ENCODE assay signal across 1 cellular context in the genomic region with DNA sequence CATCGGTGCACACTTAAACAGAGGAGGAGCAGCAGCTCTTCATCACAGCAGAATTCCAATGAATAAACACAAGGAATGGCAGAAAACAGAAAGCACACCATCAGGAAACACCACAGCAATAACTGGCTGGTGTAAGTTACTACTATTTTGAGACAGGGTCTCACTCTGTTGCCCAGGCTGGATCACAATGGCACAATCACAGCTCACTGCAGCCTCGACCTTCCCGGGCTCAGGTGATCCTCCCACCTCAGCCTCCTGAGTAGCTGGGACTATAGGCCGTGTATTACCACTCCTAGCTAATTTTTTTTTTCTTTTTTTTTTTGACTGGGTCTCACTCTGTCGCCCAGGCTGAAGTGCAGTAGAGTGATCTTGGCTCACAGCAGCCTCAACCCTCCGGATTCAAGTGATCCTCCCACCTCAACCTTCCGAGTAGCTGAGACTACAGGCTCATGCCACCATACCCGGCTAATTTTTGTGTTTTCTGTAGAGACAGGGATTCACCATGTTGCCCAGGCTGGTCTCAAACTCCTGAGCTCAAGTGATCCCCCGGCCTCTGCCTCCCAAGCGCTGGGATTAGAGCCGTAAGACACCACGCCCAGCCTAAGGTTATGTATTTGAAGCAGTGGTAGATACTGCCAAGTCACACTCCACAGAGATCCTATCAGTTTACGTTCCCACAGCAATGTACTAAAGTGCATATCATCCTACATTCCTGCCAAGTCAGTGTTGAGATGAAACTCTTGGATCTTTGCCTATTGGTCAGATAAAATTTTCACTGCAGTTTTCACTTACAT.
A peak's percentile ranks its signal among the peaks of the same experiment; 100 is the strongest.
TF ChIP-seq lines count a peak whose summit lies in the region.

No MANE protein-coding gene starts in this region.

TF ChIP-seq in HepG2, 621 proteins besides CTCF, POLR2A, EP300 and RAD21 (continued from another document and continues in another):
- TF ChIP-seq, protein P1, sequence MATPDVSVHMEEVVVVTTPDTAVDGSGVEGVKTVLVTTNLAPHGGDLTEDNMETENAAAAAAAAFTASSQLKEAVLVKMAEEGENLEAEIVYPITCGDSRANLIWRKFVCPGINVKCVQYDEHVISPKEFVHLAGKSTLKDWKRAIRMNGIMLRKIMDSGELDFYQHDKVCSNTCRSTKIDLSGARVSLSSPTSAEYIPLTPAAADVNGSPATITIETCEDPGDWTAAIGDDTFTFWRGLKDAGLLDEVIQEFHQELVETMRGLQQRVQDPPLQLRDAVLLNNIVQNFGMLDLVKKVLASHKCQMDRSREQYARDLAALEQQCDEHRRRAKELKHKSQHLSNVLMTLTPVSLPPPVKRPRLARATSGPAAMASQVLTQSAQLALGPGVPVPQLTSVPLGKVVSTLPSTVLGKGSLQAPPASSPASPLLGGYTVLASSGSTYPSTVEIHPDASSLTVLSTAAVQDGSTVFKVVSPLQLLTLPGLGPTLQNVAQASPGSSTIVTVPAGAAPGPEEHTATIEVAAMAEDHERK (CRISPR knock-in tag; IDR thresholded peaks at IDR 0.05; ENCODE audit: low read depth) = no peak
- no peak for TF ChIP-seq ARNT2 (CRISPR knock-in tag; IDR thresholded peaks at IDR 0.05; ENCODE audit: low read depth)
- no peak for TF ChIP-seq NFIB (CRISPR knock-in tag; IDR thresholded peaks at IDR 0.05; ENCODE audit: borderline replicate concordance)
- no peak for TF ChIP-seq AGO2 (optimal IDR thresholded peaks at IDR 0.05; ENCODE audit: low read depth, low read length)
- TF ChIP-seq TBL1XR1 (IDR thresholded peaks at IDR 0.05; ENCODE audit: borderline replicate concordance, low read length, partially characterized antibody) = no peak
- TF ChIP-seq HNRNPK (IDR thresholded peaks at IDR 0.05; ENCODE audit: low read depth, low read length, poor library complexity, severe bottlenecking) = no peak
- TF ChIP-seq ZFP90 (CRISPR knock-in tag; IDR thresholded peaks at IDR 0.05; ENCODE audit: borderline replicate concordance) = no peak
- no peak for TF ChIP-seq ZNF253 (CRISPR knock-in tag; IDR thresholded peaks at IDR 0.05; ENCODE audit: borderline replicate concordance)
- TF ChIP-seq BCL6 (CRISPR knock-in tag; IDR thresholded peaks at IDR 0.05) = 0 out of 2 replicates have a peak, but pooled peaks have one; percentile 7
- no peak for TF ChIP-seq GATAD2A (CRISPR knock-in tag; IDR thresholded peaks at IDR 0.05)
- no peak for TF ChIP-seq NR1H2 (CRISPR knock-in tag; IDR thresholded peaks at IDR 0.05; ENCODE audit: borderline replicate concordance, low read depth)
- no peak for TF ChIP-seq KDM5A (IDR thresholded peaks at IDR 0.05; ENCODE audit: borderline replicate concordance, low read length)
- TF ChIP-seq, protein P2, sequence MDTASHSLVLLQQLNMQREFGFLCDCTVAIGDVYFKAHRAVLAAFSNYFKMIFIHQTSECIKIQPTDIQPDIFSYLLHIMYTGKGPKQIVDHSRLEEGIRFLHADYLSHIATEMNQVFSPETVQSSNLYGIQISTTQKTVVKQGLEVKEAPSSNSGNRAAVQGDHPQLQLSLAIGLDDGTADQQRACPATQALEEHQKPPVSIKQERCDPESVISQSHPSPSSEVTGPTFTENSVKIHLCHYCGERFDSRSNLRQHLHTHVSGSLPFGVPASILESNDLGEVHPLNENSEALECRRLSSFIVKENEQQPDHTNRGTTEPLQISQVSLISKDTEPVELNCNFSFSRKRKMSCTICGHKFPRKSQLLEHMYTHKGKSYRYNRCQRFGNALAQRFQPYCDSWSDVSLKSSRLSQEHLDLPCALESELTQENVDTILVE (CRISPR knock-in tag; IDR thresholded peaks at IDR 0.05) = 0 out of 2 replicates have a peak, but pooled peaks have one; percentile 28
- TF ChIP-seq, protein P3, sequence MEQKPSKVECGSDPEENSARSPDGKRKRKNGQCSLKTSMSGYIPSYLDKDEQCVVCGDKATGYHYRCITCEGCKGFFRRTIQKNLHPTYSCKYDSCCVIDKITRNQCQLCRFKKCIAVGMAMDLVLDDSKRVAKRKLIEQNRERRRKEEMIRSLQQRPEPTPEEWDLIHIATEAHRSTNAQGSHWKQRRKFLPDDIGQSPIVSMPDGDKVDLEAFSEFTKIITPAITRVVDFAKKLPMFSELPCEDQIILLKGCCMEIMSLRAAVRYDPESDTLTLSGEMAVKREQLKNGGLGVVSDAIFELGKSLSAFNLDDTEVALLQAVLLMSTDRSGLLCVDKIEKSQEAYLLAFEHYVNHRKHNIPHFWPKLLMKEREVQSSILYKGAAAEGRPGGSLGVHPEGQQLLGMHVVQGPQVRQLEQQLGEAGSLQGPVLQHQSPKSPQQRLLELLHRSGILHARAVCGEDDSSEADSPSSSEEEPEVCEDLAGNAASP (CRISPR knock-in tag; IDR thresholded peaks at IDR 0.05; ENCODE audit: borderline replicate concordance) = no peak
- TF ChIP-seq, protein P4, sequence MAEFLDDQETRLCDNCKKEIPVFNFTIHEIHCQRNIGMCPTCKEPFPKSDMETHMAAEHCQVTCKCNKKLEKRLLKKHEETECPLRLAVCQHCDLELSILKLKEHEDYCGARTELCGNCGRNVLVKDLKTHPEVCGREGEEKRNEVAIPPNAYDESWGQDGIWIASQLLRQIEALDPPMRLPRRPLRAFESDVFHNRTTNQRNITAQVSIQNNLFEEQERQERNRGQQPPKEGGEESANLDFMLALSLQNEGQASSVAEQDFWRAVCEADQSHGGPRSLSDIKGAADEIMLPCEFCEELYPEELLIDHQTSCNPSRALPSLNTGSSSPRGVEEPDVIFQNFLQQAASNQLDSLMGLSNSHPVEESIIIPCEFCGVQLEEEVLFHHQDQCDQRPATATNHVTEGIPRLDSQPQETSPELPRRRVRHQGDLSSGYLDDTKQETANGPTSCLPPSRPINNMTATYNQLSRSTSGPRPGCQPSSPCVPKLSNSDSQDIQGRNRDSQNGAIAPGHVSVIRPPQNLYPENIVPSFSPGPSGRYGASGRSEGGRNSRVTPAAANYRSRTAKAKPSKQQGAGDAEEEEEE (CRISPR knock-in tag; IDR thresholded peaks at IDR 0.05; ENCODE audit: borderline replicate concordance) = no peak
- TF ChIP-seq KDM2A (CRISPR knock-in tag; IDR thresholded peaks at IDR 0.05; ENCODE audit: borderline replicate concordance, low read depth) = no peak
- TF ChIP-seq, protein P5, sequence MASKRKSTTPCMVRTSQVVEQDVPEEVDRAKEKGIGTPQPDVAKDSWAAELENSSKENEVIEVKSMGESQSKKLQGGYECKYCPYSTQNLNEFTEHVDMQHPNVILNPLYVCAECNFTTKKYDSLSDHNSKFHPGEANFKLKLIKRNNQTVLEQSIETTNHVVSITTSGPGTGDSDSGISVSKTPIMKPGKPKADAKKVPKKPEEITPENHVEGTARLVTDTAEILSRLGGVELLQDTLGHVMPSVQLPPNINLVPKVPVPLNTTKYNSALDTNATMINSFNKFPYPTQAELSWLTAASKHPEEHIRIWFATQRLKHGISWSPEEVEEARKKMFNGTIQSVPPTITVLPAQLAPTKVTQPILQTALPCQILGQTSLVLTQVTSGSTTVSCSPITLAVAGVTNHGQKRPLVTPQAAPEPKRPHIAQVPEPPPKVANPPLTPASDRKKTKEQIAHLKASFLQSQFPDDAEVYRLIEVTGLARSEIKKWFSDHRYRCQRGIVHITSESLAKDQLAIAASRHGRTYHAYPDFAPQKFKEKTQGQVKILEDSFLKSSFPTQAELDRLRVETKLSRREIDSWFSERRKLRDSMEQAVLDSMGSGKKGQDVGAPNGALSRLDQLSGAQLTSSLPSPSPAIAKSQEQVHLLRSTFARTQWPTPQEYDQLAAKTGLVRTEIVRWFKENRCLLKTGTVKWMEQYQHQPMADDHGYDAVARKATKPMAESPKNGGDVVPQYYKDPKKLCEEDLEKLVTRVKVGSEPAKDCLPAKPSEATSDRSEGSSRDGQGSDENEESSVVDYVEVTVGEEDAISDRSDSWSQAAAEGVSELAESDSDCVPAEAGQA (IDR thresholded peaks at IDR 0.05; ENCODE audit: low read depth) = no peak
- TF ChIP-seq, protein P5 (CRISPR knock-in tag; IDR thresholded peaks at IDR 0.05; ENCODE audit: borderline replicate concordance) = no peak
- no peak for TF ChIP-seq MTA3 (CRISPR knock-in tag; IDR thresholded peaks at IDR 0.05)
- no peak for TF ChIP-seq SMARCC2 (IDR thresholded peaks at IDR 0.05)
- no peak for TF ChIP-seq ZNF883 (CRISPR knock-in tag; IDR thresholded peaks at IDR 0.05; ENCODE audit: not compliant biosample characterization)
- TF ChIP-seq ZNF616 (CRISPR knock-in tag; IDR thresholded peaks at IDR 0.05; ENCODE audit: low read depth) = no peak
- no peak for TF ChIP-seq ZIK1 (CRISPR knock-in tag; IDR thresholded peaks at IDR 0.05; ENCODE audit: borderline replicate concordance, low read depth)
- no peak for TF ChIP-seq ZNF432 (CRISPR knock-in tag; IDR thresholded peaks at IDR 0.05; ENCODE audit: borderline replicate concordance)
- TF ChIP-seq ZNF879 (CRISPR knock-in tag; IDR thresholded peaks at IDR 0.05) = no peak
- TF ChIP-seq, protein P6, sequence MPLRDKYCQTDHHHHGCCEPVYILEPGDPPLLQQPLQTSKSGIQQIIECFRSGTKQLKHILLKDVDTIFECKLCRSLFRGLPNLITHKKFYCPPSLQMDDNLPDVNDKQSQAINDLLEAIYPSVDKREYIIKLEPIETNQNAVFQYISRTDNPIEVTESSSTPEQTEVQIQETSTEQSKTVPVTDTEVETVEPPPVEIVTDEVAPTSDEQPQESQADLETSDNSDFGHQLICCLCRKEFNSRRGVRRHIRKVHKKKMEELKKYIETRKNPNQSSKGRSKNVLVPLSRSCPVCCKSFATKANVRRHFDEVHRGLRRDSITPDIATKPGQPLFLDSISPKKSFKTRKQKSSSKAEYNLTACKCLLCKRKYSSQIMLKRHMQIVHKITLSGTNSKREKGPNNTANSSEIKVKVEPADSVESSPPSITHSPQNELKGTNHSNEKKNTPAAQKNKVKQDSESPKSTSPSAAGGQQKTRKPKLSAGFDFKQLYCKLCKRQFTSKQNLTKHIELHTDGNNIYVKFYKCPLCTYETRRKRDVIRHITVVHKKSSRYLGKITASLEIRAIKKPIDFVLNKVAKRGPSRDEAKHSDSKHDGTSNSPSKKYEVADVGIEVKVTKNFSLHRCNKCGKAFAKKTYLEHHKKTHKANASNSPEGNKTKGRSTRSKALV (CRISPR knock-in tag; IDR thresholded peaks at IDR 0.05) = no peak
- TF ChIP-seq, protein P7, sequence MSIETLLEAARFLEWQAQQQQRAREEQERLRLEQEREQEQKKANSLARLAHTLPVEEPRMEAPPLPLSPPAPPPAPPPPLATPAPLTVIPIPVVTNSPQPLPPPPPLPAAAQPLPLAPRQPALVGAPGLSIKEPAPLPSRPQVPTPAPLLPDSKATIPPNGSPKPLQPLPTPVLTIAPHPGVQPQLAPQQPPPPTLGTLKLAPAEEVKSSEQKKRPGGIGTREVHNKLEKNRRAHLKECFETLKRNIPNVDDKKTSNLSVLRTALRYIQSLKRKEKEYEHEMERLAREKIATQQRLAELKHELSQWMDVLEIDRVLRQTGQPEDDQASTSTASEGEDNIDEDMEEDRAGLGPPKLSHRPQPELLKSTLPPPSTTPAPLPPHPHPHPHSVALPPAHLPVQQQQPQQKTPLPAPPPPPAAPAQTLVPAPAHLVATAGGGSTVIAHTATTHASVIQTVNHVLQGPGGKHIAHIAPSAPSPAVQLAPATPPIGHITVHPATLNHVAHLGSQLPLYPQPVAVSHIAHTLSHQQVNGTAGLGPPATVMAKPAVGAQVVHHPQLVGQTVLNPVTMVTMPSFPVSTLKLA (IDR thresholded peaks at IDR 0.05) = no peak
- TF ChIP-seq, protein P8, sequence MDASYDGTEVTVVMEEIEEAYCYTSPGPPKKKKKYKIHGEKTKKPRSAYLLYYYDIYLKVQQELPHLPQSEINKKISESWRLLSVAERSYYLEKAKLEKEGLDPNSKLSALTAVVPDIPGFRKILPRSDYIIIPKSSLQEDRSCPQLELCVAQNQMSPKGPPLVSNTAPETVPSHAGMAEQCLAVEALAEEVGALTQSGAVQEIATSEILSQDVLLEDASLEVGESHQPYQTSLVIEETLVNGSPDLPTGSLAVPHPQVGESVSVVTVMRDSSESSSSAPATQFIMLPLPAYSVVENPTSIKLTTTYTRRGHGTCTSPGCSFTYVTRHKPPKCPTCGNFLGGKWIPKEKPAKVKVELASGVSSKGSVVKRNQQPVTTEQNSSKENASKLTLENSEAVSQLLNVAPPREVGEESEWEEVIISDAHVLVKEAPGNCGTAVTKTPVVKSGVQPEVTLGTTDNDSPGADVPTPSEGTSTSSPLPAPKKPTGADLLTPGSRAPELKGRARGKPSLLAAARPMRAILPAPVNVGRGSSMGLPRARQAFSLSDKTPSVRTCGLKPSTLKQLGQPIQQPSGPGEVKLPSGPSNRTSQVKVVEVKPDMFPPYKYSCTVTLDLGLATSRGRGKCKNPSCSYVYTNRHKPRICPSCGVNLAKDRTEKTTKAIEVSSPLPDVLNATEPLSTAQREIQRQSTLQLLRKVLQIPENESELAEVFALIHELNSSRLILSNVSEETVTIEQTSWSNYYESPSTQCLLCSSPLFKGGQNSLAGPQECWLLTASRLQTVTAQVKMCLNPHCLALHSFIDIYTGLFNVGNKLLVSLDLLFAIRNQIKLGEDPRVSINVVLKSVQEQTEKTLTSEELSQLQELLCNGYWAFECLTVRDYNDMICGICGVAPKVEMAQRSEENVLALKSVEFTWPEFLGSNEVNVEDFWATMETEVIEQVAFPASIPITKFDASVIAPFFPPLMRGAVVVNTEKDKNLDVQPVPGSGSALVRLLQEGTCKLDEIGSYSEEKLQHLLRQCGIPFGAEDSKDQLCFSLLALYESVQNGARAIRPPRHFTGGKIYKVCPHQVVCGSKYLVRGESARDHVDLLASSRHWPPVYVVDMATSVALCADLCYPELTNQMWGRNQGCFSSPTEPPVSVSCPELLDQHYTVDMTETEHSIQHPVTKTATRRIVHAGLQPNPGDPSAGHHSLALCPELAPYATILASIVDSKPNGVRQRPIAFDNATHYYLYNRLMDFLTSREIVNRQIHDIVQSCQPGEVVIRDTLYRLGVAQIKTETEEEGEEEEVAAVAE (CRISPR knock-in tag; IDR thresholded peaks at IDR 0.05; ENCODE audit: borderline replicate concordance) = no peak
- no peak for TF ChIP-seq PHF21A (CRISPR knock-in tag; IDR thresholded peaks at IDR 0.05)
- no peak for TF ChIP-seq CREM (IDR thresholded peaks at IDR 0.05)
- no peak for TF ChIP-seq CREM (CRISPR knock-in tag; IDR thresholded peaks at IDR 0.05)
- no peak for TF ChIP-seq ZNF17 (CRISPR knock-in tag; IDR thresholded peaks at IDR 0.05)
- peak; percentile 97 for TF ChIP-seq ZNF121 (CRISPR knock-in tag; IDR thresholded peaks at IDR 0.05)
- no peak for TF ChIP-seq ZNF251 (CRISPR knock-in tag; IDR thresholded peaks at IDR 0.05)
- 0 out of 2 replicates have a peak, but pooled peaks have one; percentile 31 for TF ChIP-seq ZNF792 (CRISPR knock-in tag; IDR thresholded peaks at IDR 0.05)
- no peak for TF ChIP-seq RELA (CRISPR knock-in tag; IDR thresholded peaks at IDR 0.05)
- TF ChIP-seq ZNF282 (IDR thresholded peaks at IDR 0.05; ENCODE audit: partially characterized antibody) = no peak
